In genomic region chr11:134036484-134037092, GRCh38 we compare ENCODE assay signal across 1 cellular context.
TF ChIP-seq lines count a peak whose summit lies in the region.

No MANE protein-coding gene starts in this region.

TF ChIP-seq in HCT116, 20 proteins besides CTCF, POLR2A, EP300 and RAD21 (continued from another document):
- TF ChIP-seq ZBTB33 (IDR thresholded peaks at IDR 0.05; ENCODE audit: extremely low read depth, insufficient replicate concordance, low read length): no peak
- no peak for TF ChIP-seq SP1 (IDR thresholded peaks at IDR 0.05; ENCODE audit: low read depth)
